In genomic region chr21:23968722-23969647, GRCh38 we compare ENCODE assay signal across 8 cellular contexts.
DNase-seq lines count a peak whose midpoint lies in the region; ATAC-seq and TF ChIP-seq lines count a peak whose summit lies in the region.

No MANE protein-coding gene starts in this region.

- POLR2A ChIA-PET in CD8-positive, alpha-beta memory T cell (lab: Charles Lee) = no interaction called here

- CTCF ChIA-PET in CD8-positive, alpha-beta memory T cell (lab: Charles Lee) = interaction anchor here (0.7 to 1.6 kb wide), 7 partner anchors 11 to 1417 kb away, joined by 3 to 6 read pairs (median 3); no protein-coding TSS in a partner anchor

- H3K4me3 ChIP-seq in CD8-positive, alpha-beta memory T cell (ENCODE audit: low read length) = no peak overlapping the region
- H3K4me3 ChIP-seq in esophagus squamous epithelium = no peak overlapping the region

- H3K36me3 Mint-ChIP-seq in CD8-positive, alpha-beta memory T cell = no peaks in the 10 kb centered on the region

- TF ChIP-seq CTCF in esophagus squamous epithelium (IDR thresholded peaks at IDR 0.05) = peak in 5 of 6 experiments; percentile 8 to 54 (median 36)

- H3K9me3 ChIP-seq in CD8-positive, alpha-beta memory T cell (ENCODE audit: low read length) = no peaks in the 10 kb centered on the region
- peaks cover 0 to 7% (median 0%) of the 10 kb centered on the region in 3 donors for H3K9me3 ChIP-seq in esophagus squamous epithelium

- H3K4me3 Mint-ChIP-seq in CD8-positive, alpha-beta memory T cell = peak overlapping the region in 6 of 7 donors; percentile 17 to 83 (median 63)

- WGBS in esophagus squamous epithelium, 2 donors = 35 to 40% methylated on average over 10 to 15 of the region's 16 CpGs

- peak; percentile 83 for ATAC-seq in GM19438 (IDR thresholded peaks at IDR 0.05; ENCODE audit: low read depth, unreplicated experiment)
- ATAC-seq in HG03460 (IDR thresholded peaks at IDR 0.05; ENCODE audit: unreplicated experiment) = peak; percentile 90

- no peaks in the 10 kb centered on the region for H3K27me3 ChIP-seq in CD8-positive, alpha-beta memory T cell (ENCODE audit: insufficient read depth, low read length, poor library complexity, severe bottlenecking)
- no peaks in the 10 kb centered on the region for H3K27me3 ChIP-seq in esophagus squamous epithelium

- peaks cover 10% of the 10 kb centered on the region for H3K4me1 ChIP-seq in CD8-positive, alpha-beta memory T cell (ENCODE audit: insufficient read depth, low read length)
- no peaks in the 10 kb centered on the region for H3K4me1 ChIP-seq in esophagus squamous epithelium

- TF ChIP-seq POLR2A in esophagus squamous epithelium (IDR thresholded peaks at IDR 0.05) = no peak

- intact Hi-C loops in esophagus squamous epithelium (cut with DNase I) = no loop called here

- H3K27ac ChIP-seq in CD8-positive, alpha-beta memory T cell (ENCODE audit: low read depth, low read length) = no peak overlapping the region
- H3K27ac ChIP-seq in esophagus squamous epithelium = no peak overlapping the region

- peaks cover 12 to 21% (median 18%) of the 10 kb centered on the region in 3 donors for H3K4me1 Mint-ChIP-seq in CD8-positive, alpha-beta memory T cell

- DNase-seq in CD8-positive, alpha-beta memory T cell = peak; percentile 30 to 85 (median 77)
- DNase-seq in NCI-H69 (lab: John Stamatoyannopoulos, UW) (peak; percentile 99), esophagus squamous epithelium (lab: John Stamatoyannopoulos, UW) (no peak), NCI-H2227 (lab: John Stamatoyannopoulos, UW; ENCODE audit: unreplicated experiment) (no peak)
- peak; percentile 60 to 75 for DNase-seq in activated CD4-positive, alpha-beta T cell treated with anti-CD3 and anti-CD28 coated beads, Interleukin-2, amount 50 U/mL, for 48 hours
- DNase-seq in stimulated activated CD4-positive, alpha-beta T cell treated with anti-CD3 and anti-CD28 coated beads, Interleukin-2, amount 100 ng/mL, for 24 hours = peak; percentile 60 to 72

- H3K9me3 Mint-ChIP-seq in CD8-positive, alpha-beta memory T cell = no peaks in the 10 kb centered on the region

- H3K36me3 ChIP-seq in CD8-positive, alpha-beta memory T cell (ENCODE audit: insufficient read depth, low read length) = no peaks in the 10 kb centered on the region
- H3K36me3 ChIP-seq in esophagus squamous epithelium = no peaks in the 10 kb centered on the region

- H3K27ac Mint-ChIP-seq in CD8-positive, alpha-beta memory T cell = peak overlapping the region; percentile 35 to 96 (median 70)

- no peaks in the 10 kb centered on the region for H3K27me3 Mint-ChIP-seq in CD8-positive, alpha-beta memory T cell

Comparison
In these comparisons a context has a peak if more than half of its experiments do, and no peak if none do; other contexts are left out.
1. DNase-seq: peak in CD8-positive, alpha-beta memory T cell (5 of 5), NCI-H69 (single experiment), activated CD4-positive, alpha-beta T cell treated with anti-CD3 and anti-CD28 coated beads, Interleukin-2, amount 50 U/mL, for 48 hours (2 of 2) and stimulated activated CD4-positive, alpha-beta T cell treated with anti-CD3 and anti-CD28 coated beads, Interleukin-2, amount 100 ng/mL, for 24 hours (2 of 2); none in esophagus squamous epithelium (single experiment) and NCI-H2227 (single experiment).